ENCODE assay signal across 14 cellular contexts in genomic region chr22:21703684-21704316, GRCh38.
"Had no signal": no experiment of that assay in that cellular context is flagged by ENCODE, and none has a peak within 500 bp of the region (broad histone marks: within the 10 kb centered on the region; RNA-seq: fewer than 3 reads in every experiment).

No MANE protein-coding gene starts in this region.

- DNase-seq: activated B cell treated with CpG ODN at 0.5 μM for 24 hours; activated CD4-positive, alpha-beta memory T cell treated with anti-CD3 and anti-CD28 coated beads for 36 hours; activated CD4-positive, alpha-beta T cell treated with anti-CD3 and anti-CD28 coated beads for 4 hours; activated CD8-positive, alpha-beta memory T cell treated with anti-CD3 and anti-CD28 coated beads, Interleukin-2, amount 10 ng/mL, durations not matched to agents 7 days and 5 days; activated naive CD8-positive, alpha-beta T cell treated with anti-CD3 and anti-CD28 coated beads for 36 hours; amniotic stem cell; effector CD4-positive, alpha-beta T cell; mesendoderm; naive thymus-derived CD4-positive, alpha-beta T cell; sigmoid colon; stimulated activated CD4-positive, alpha-beta T cell treated with anti-CD3 and anti-CD28 coated beads, Interleukin-4, amount 100 ng/mL, for 24 hours; T-helper 9 cell; uterus had no signal

- H3K4me1 Mint-ChIP-seq: activated CD8-positive, alpha-beta memory T cell treated with anti-CD3 and anti-CD28 coated beads, Interleukin-2, amount 10 ng/mL, durations not matched to agents 7 days and 5 days; stimulated activated memory B cell treated with anti-CD40 and anti-IgM and Interleukin-4, amounts not matched to agents 10 μg/mL and 1 μg/mL and 100 μg/mL, for 72 hours had no signal

- H3K27ac Mint-ChIP-seq: activated B cell treated with CpG ODN at 0.5 μM for 24 hours; activated CD4-positive, alpha-beta memory T cell treated with anti-CD3 and anti-CD28 coated beads for 36 hours; activated CD8-positive, alpha-beta memory T cell treated with anti-CD3 and anti-CD28 coated beads, Interleukin-2, amount 10 ng/mL, durations not matched to agents 7 days and 5 days; activated naive CD8-positive, alpha-beta T cell treated with anti-CD3 and anti-CD28 coated beads for 36 hours had no signal

- H3K9me3 Mint-ChIP-seq: activated B cell treated with CpG ODN at 0.5 μM for 24 hours; activated CD4-positive, alpha-beta memory T cell treated with anti-CD3 and anti-CD28 coated beads for 36 hours; activated naive CD8-positive, alpha-beta T cell treated with anti-CD3 and anti-CD28 coated beads for 36 hours; stimulated activated memory B cell treated with anti-CD40 and anti-IgM and Interleukin-4, amounts not matched to agents 10 μg/mL and 1 μg/mL and 100 μg/mL, for 72 hours had no signal

- ATAC-seq: activated CD8-positive, alpha-beta memory T cell treated with anti-CD3 and anti-CD28 coated beads, Interleukin-2, amount 10 ng/mL, durations not matched to agents 7 days and 5 days; naive thymus-derived CD4-positive, alpha-beta T cell; stimulated activated memory B cell treated with anti-CD40 and anti-IgM and Interleukin-4, amounts not matched to agents 10 μg/mL and 1 μg/mL and 100 μg/mL, for 72 hours had no signal

- H3K4me3 Mint-ChIP-seq: activated B cell treated with CpG ODN at 0.5 μM for 24 hours; activated CD4-positive, alpha-beta memory T cell treated with anti-CD3 and anti-CD28 coated beads for 36 hours; activated CD8-positive, alpha-beta memory T cell treated with anti-CD3 and anti-CD28 coated beads, Interleukin-2, amount 10 ng/mL, durations not matched to agents 7 days and 5 days; activated naive CD8-positive, alpha-beta T cell treated with anti-CD3 and anti-CD28 coated beads for 36 hours; naive thymus-derived CD4-positive, alpha-beta T cell; stimulated activated memory B cell treated with anti-CD40 and anti-IgM and Interleukin-4, amounts not matched to agents 10 μg/mL and 1 μg/mL and 100 μg/mL, for 72 hours had no signal

- H3K27me3 Mint-ChIP-seq: activated B cell treated with CpG ODN at 0.5 μM for 24 hours; activated CD4-positive, alpha-beta memory T cell treated with anti-CD3 and anti-CD28 coated beads for 36 hours; activated CD8-positive, alpha-beta memory T cell treated with anti-CD3 and anti-CD28 coated beads, Interleukin-2, amount 10 ng/mL, durations not matched to agents 7 days and 5 days; activated naive CD8-positive, alpha-beta T cell treated with anti-CD3 and anti-CD28 coated beads for 36 hours; naive thymus-derived CD4-positive, alpha-beta T cell; stimulated activated memory B cell treated with anti-CD40 and anti-IgM and Interleukin-4, amounts not matched to agents 10 μg/mL and 1 μg/mL and 100 μg/mL, for 72 hours had no signal
